ENCODE assay signal across 20 cellular contexts in the genomic region with DNA sequence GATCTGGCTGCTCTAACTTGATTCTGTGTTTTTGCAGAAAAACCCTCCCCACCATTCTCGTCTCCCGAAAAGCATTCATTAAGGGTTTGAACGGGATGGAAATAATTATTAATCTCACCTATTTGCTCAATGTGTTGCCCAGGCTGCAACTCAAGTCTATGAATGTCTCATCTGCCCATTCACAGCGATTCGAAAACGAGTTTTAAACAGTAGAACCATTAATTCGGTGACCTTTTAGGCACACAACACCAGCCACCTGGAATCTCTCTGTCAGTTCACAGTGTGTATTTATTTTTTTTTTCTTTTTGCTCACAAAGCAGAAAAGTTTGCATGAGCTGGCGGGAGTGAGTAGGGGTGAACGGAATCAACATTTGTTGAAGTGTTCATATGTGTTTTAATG.
"Had no signal": no experiment of that assay in that cellular context is flagged by ENCODE, and none has a peak within 500 bp of the region (broad histone marks: within the 10 kb centered on the region; RNA-seq: fewer than 3 reads in every experiment).

No MANE protein-coding gene starts in this region.

- H3K9me3 ChIP-seq: gastrocnemius medialis had no signal

- H3K9me3 Mint-ChIP-seq: effector memory CD8-positive, alpha-beta T cell had no signal

- H3K27me3 ChIP-seq: esophagus squamous epithelium, gastrocnemius medialis, left lung had no signal

- H3K4me1 ChIP-seq: esophagus squamous epithelium, gastrocnemius medialis, heart right ventricle, left lung, lower lobe of right lung had no signal

- DNase-seq: dermis blood vessel endothelial cell; dorsolateral prefrontal cortex; effector CD8-positive, alpha-beta T cell; effector memory CD8-positive, alpha-beta T cell; esophagus squamous epithelium; foreskin fibroblast; foreskin melanocyte; gastrocnemius medialis; glutamatergic neuron; heart right ventricle; hippocampal formation; left cardiac atrium; left lung; left ventricle myocardium superior; lower lobe of right lung; mesenchymal stem cell; mucosa of descending colon; naive B cell had no signal

- H3K36me3 ChIP-seq: esophagus squamous epithelium, gastrocnemius medialis, heart right ventricle, left lung, lower lobe of right lung had no signal

- H3K36me3 Mint-ChIP-seq: naive B cell had no signal

- ATAC-seq: effector memory CD8-positive, alpha-beta T cell; gastrocnemius medialis; heart right ventricle; left cardiac atrium; left lung; left ventricle myocardium superior; lower lobe of right lung; mucosa of descending colon had no signal

- H3K4me1 Mint-ChIP-seq: mesothelial cell of epicardium, naive B cell had no signal

- H3K4me3 ChIP-seq: coronary artery, dorsolateral prefrontal cortex, esophagus squamous epithelium, gastrocnemius medialis, heart right ventricle, left lung, lower lobe of right lung, mucosa of descending colon had no signal

- H3K27me3 Mint-ChIP-seq: effector memory CD8-positive, alpha-beta T cell; naive B cell had no signal

- H3K27ac ChIP-seq: coronary artery, dorsolateral prefrontal cortex, esophagus squamous epithelium, gastrocnemius medialis, heart right ventricle, left lung, lower lobe of right lung had no signal

- H3K4me3 Mint-ChIP-seq: effector memory CD8-positive, alpha-beta T cell; mesothelial cell of epicardium; naive B cell had no signal

- H3K27ac Mint-ChIP-seq: effector memory CD8-positive, alpha-beta T cell; mesothelial cell of epicardium; naive B cell had no signal
